Comparison of ENCODE assay signal across 1 cellular context in the genomic region with DNA sequence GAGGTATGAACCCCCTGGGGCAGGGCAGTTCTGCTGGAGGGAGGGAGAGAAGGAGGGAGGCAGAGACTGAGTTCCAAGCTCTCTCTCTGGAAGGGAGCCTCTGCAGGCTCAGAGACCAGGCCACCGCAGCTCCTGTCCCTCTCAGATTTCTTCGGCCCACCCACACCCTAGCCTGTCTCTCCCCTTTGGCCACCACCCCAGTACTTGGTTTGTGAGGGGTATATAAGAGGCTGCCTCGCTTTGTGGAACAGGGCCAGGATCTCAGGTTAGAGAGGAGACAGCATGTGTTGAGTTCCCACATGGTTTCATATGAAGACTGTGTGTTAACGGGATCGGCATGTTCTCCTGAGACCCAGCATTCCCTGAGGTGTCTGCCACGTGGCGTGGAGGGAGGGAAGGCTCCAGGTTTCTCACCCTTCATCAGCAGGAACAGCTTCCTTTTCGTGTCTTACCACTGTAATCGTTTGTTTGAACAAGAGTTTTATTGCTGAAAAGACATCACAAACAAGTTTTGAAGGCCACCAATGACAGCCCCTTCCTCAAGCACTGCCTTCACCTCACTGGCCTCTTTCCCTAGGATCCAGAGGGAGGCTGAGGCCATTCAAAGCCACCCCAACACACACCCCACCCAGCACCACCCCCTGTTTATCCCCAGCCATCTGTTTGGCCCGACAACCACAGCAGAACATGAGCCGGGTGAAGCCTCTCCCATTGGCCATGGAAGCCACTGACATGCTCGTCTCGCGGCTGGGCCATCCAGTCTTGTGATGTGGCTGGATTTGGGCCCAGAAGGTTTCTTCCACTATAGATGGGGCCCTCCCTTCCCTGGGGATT.
TF ChIP-seq lines count a peak whose summit lies in the region.

No MANE protein-coding gene starts in this region.

TF ChIP-seq in K562, 482 proteins besides CTCF, POLR2A, EP300 and RAD21 (continued from another document and continues in another):
- TF ChIP-seq ASH1L (IDR thresholded peaks at IDR 0.05; ENCODE audit: borderline replicate concordance, low read depth, partially characterized antibody) (no peak), EZH2 (IDR thresholded peaks at IDR 0.05; ENCODE audit: borderline replicate concordance, low read depth, low read length) (no peak), ETV5 (CRISPR knock-in tag; IDR thresholded peaks at IDR 0.05; ENCODE audit: low read depth) (no peak), PRPF4 (IDR thresholded peaks at IDR 0.05; ENCODE audit: insufficient read depth, low read depth, low read length, poor library complexity, severe bottlenecking) (no peak), RBM14 (IDR thresholded peaks at IDR 0.05; ENCODE audit: borderline replicate concordance, insufficient read depth, low read depth, low read length) (no peak), ZNF717 (CRISPR knock-in tag; IDR thresholded peaks at IDR 0.05) (no peak), ZNF707 (CRISPR knock-in tag; conservative IDR thresholded peaks at IDR 0.05) (0 out of 2 replicates have a peak, but pooled peaks have one; percentile 2), PHF20 (IDR thresholded peaks at IDR 0.05; ENCODE audit: partially characterized antibody) (no peak), STAT5A (IDR thresholded peaks at IDR 0.05; ENCODE audit: borderline replicate concordance, low read length) (no peak), RBBP5 (IDR thresholded peaks at IDR 0.05; ENCODE audit: borderline replicate concordance, insufficient read depth, low read length, poor library complexity, severe bottlenecking) (peak; percentile 36), ZNF696 (CRISPR knock-in tag; conservative IDR thresholded peaks at IDR 0.05) (no peak), ZBTB8A (IDR thresholded peaks at IDR 0.05; ENCODE audit: partially characterized antibody) (no peak), RBM15 (IDR thresholded peaks at IDR 0.05; ENCODE audit: insufficient read depth, low read length) (no peak), RUNX1 (IDR thresholded peaks at IDR 0.05; ENCODE audit: low read depth) (no peak), FUS (optimal IDR thresholded peaks at IDR 0.05; ENCODE audit: low read depth, low read length) (no peak), PHF8 (IDR thresholded peaks at IDR 0.05; ENCODE audit: borderline replicate concordance, low read length) (peak; percentile 23; the same call in 1 of the 2 replicates), LARP7 (IDR thresholded peaks at IDR 0.05) (no peak), MCM2 (IDR thresholded peaks at IDR 0.05; ENCODE audit: low read depth) (no peak), CBX3 (IDR thresholded peaks at IDR 0.05; ENCODE audit: borderline replicate concordance in 1 of 2, low read length in 2 of 2) (peak in 1 of 2 experiments; percentile 57; a peak in 1 of 3 replicates), ZNF76 (CRISPR knock-in tag; IDR thresholded peaks at IDR 0.05; ENCODE audit: borderline replicate concordance) (0 out of 2 replicates have a peak, but pooled peaks have one; percentile 71), BRCA1 (IDR thresholded peaks at IDR 0.05) (no peak), BRCA1 (CRISPR knock-in tag; IDR thresholded peaks at IDR 0.05) (no peak), CHD4 (IDR thresholded peaks at IDR 0.05; ENCODE audit: insufficient read depth, insufficient replicate concordance, low read depth, low read length, poor library complexity, severe bottlenecking) (no peak), CBX8 (IDR thresholded peaks at IDR 0.05; ENCODE audit: borderline replicate concordance, extremely low read depth, low read depth, low read length, poor library complexity, severe bottlenecking) (no peak), TGIF2 (CRISPR knock-in tag; IDR thresholded peaks at IDR 0.05) (no peak), XRCC3 (IDR thresholded peaks at IDR 0.05) (no peak), POU5F1 (IDR thresholded peaks at IDR 0.05; ENCODE audit: borderline replicate concordance, low read depth, low read length, partially characterized antibody) (no peak), NFE2 (IDR thresholded peaks at IDR 0.05; ENCODE audit: low read depth) (no peak)
- TF ChIP-seq, protein P1, sequence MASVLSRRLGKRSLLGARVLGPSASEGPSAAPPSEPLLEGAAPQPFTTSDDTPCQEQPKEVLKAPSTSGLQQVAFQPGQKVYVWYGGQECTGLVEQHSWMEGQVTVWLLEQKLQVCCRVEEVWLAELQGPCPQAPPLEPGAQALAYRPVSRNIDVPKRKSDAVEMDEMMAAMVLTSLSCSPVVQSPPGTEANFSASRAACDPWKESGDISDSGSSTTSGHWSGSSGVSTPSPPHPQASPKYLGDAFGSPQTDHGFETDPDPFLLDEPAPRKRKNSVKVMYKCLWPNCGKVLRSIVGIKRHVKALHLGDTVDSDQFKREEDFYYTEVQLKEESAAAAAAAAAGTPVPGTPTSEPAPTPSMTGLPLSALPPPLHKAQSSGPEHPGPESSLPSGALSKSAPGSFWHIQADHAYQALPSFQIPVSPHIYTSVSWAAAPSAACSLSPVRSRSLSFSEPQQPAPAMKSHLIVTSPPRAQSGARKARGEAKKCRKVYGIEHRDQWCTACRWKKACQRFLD (CRISPR knock-in tag; IDR thresholded peaks at IDR 0.05): peak; percentile 90; the same call in 1 of the 2 replicates
- TF ChIP-seq, protein P2, sequence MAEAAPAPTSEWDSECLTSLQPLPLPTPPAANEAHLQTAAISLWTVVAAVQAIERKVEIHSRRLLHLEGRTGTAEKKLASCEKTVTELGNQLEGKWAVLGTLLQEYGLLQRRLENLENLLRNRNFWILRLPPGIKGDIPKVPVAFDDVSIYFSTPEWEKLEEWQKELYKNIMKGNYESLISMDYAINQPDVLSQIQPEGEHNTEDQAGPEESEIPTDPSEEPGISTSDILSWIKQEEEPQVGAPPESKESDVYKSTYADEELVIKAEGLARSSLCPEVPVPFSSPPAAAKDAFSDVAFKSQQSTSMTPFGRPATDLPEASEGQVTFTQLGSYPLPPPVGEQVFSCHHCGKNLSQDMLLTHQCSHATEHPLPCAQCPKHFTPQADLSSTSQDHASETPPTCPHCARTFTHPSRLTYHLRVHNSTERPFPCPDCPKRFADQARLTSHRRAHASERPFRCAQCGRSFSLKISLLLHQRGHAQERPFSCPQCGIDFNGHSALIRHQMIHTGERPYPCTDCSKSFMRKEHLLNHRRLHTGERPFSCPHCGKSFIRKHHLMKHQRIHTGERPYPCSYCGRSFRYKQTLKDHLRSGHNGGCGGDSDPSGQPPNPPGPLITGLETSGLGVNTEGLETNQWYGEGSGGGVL (CRISPR knock-in tag; IDR thresholded peaks at IDR 0.05): no peak
- TF ChIP-seq, protein P3, sequence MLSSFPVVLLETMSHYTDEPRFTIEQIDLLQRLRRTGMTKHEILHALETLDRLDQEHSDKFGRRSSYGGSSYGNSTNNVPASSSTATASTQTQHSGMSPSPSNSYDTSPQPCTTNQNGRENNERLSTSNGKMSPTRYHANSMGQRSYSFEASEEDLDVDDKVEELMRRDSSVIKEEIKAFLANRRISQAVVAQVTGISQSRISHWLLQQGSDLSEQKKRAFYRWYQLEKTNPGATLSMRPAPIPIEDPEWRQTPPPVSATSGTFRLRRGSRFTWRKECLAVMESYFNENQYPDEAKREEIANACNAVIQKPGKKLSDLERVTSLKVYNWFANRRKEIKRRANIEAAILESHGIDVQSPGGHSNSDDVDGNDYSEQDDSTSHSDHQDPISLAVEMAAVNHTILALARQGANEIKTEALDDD (IDR thresholded peaks at IDR 0.05): no peak
- TF ChIP-seq, protein P4, sequence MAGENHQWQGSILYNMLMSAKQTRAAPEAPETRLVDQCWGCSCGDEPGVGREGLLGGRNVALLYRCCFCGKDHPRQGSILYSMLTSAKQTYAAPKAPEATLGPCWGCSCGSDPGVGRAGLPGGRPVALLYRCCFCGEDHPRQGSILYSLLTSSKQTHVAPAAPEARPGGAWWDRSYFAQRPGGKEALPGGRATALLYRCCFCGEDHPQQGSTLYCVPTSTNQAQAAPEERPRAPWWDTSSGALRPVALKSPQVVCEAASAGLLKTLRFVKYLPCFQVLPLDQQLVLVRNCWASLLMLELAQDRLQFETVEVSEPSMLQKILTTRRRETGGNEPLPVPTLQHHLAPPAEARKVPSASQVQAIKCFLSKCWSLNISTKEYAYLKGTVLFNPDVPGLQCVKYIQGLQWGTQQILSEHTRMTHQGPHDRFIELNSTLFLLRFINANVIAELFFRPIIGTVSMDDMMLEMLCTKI (IDR thresholded peaks at IDR 0.05; ENCODE audit: partially characterized antibody): no peak
- TF ChIP-seq, protein P5, sequence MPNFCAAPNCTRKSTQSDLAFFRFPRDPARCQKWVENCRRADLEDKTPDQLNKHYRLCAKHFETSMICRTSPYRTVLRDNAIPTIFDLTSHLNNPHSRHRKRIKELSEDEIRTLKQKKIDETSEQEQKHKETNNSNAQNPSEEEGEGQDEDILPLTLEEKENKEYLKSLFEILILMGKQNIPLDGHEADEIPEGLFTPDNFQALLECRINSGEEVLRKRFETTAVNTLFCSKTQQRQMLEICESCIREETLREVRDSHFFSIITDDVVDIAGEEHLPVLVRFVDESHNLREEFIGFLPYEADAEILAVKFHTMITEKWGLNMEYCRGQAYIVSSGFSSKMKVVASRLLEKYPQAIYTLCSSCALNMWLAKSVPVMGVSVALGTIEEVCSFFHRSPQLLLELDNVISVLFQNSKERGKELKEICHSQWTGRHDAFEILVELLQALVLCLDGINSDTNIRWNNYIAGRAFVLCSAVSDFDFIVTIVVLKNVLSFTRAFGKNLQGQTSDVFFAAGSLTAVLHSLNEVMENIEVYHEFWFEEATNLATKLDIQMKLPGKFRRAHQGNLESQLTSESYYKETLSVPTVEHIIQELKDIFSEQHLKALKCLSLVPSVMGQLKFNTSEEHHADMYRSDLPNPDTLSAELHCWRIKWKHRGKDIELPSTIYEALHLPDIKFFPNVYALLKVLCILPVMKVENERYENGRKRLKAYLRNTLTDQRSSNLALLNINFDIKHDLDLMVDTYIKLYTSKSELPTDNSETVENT (CRISPR knock-in tag; IDR thresholded peaks at IDR 0.05): no peak
- TF ChIP-seq, protein P6, sequence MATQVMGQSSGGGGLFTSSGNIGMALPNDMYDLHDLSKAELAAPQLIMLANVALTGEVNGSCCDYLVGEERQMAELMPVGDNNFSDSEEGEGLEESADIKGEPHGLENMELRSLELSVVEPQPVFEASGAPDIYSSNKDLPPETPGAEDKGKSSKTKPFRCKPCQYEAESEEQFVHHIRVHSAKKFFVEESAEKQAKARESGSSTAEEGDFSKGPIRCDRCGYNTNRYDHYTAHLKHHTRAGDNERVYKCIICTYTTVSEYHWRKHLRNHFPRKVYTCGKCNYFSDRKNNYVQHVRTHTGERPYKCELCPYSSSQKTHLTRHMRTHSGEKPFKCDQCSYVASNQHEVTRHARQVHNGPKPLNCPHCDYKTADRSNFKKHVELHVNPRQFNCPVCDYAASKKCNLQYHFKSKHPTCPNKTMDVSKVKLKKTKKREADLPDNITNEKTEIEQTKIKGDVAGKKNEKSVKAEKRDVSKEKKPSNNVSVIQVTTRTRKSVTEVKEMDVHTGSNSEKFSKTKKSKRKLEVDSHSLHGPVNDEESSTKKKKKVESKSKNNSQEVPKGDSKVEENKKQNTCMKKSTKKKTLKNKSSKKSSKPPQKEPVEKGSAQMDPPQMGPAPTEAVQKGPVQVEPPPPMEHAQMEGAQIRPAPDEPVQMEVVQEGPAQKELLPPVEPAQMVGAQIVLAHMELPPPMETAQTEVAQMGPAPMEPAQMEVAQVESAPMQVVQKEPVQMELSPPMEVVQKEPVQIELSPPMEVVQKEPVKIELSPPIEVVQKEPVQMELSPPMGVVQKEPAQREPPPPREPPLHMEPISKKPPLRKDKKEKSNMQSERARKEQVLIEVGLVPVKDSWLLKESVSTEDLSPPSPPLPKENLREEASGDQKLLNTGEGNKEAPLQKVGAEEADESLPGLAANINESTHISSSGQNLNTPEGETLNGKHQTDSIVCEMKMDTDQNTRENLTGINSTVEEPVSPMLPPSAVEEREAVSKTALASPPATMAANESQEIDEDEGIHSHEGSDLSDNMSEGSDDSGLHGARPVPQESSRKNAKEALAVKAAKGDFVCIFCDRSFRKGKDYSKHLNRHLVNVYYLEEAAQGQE (CRISPR knock-in tag; IDR thresholded peaks at IDR 0.05; ENCODE audit: low read depth): no peak
- TF ChIP-seq, protein P7, sequence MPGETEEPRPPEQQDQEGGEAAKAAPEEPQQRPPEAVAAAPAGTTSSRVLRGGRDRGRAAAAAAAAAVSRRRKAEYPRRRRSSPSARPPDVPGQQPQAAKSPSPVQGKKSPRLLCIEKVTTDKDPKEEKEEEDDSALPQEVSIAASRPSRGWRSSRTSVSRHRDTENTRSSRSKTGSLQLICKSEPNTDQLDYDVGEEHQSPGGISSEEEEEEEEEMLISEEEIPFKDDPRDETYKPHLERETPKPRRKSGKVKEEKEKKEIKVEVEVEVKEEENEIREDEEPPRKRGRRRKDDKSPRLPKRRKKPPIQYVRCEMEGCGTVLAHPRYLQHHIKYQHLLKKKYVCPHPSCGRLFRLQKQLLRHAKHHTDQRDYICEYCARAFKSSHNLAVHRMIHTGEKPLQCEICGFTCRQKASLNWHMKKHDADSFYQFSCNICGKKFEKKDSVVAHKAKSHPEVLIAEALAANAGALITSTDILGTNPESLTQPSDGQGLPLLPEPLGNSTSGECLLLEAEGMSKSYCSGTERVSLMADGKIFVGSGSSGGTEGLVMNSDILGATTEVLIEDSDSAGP (CRISPR knock-in tag; IDR thresholded peaks at IDR 0.05): no peak; the same call in 1 of the 2 replicates
- TF ChIP-seq, protein P8, sequence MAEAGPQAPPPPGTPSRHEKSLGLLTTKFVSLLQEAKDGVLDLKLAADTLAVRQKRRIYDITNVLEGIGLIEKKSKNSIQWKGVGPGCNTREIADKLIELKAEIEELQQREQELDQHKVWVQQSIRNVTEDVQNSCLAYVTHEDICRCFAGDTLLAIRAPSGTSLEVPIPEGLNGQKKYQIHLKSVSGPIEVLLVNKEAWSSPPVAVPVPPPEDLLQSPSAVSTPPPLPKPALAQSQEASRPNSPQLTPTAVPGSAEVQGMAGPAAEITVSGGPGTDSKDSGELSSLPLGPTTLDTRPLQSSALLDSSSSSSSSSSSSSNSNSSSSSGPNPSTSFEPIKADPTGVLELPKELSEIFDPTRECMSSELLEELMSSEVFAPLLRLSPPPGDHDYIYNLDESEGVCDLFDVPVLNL (CRISPR knock-in tag; IDR thresholded peaks at IDR 0.05; ENCODE audit: low read depth): no peak
- TF ChIP-seq, protein P9, sequence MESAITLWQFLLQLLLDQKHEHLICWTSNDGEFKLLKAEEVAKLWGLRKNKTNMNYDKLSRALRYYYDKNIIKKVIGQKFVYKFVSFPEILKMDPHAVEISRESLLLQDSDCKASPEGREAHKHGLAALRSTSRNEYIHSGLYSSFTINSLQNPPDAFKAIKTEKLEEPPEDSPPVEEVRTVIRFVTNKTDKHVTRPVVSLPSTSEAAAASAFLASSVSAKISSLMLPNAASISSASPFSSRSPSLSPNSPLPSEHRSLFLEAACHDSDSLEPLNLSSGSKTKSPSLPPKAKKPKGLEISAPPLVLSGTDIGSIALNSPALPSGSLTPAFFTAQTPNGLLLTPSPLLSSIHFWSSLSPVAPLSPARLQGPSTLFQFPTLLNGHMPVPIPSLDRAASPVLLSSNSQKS (CRISPR knock-in tag; IDR thresholded peaks at IDR 0.05): 0 out of 2 replicates have a peak, but pooled peaks have one; percentile 57
- TF ChIP-seq, protein P10, sequence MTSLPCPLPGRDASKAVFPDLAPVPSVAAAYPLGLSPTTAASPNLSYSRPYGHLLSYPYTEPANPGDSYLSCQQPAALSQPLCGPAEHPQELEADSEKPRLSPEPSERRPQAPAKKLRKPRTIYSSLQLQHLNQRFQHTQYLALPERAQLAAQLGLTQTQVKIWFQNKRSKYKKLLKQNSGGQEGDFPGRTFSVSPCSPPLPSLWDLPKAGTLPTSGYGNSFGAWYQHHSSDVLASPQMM (CRISPR knock-in tag; IDR thresholded peaks at IDR 0.05): no peak
